ENCODE assay signal across 8 cellular contexts in genomic region chr19:533485-534058, GRCh38. TPM values are rescaled to one million over a fixed set of nuclear protein-coding genes. Genes with fewer than 3 reads are reported as not detected.
A peak's percentile ranks its signal among the peaks of the same experiment; 100 is the strongest.
DNase-seq lines count a peak whose midpoint lies in the region; ATAC-seq, FAIRE-seq and TF ChIP-seq lines count a peak whose summit lies in the region.

No MANE protein-coding gene starts in this region.

- H3K9ac ChIP-seq in DND-41 (ENCODE audit: low read depth, low read length): peak overlapping the region; percentile 95

- H3K9me3 ChIP-seq in DND-41 (ENCODE audit: insufficient read depth, low read length, severe bottlenecking) (no peaks in the 10 kb centered on the region), SJCRH30 (replicated peaks) (no peaks in the 10 kb centered on the region), esophagus squamous epithelium (no peaks in the 10 kb centered on the region)

- H3K27me3 Mint-ChIP-seq in progenitor cell of endocrine pancreas: no peaks in the 10 kb centered on the region

- H3K4me3 ChIP-seq in DND-41 (ENCODE audit: low read depth in 1 of 2, low read length in 2 of 2) (peak overlapping the region; percentile 97 to 99; a peak in 3 of 4 replicates), SJCRH30 (peak overlapping the region; percentile 91), esophagus squamous epithelium (peak overlapping the region; percentile 93 to 99 (median 97))

- intact Hi-C loops in esophagus squamous epithelium (cut with DNase I): no loop called here

- H3K4me2 ChIP-seq in DND-41 (ENCODE audit: insufficient read depth, low read length): peak overlapping the region; percentile 93

- no peak for ATAC-seq in DND-41 (ENCODE audit: insufficient read depth, low read depth)
- ATAC-seq in GM21528 (IDR thresholded peaks at IDR 0.05; ENCODE audit: low FRiP score, unreplicated experiment): no peak
- no peak for ATAC-seq in HG02571 (IDR thresholded peaks at IDR 0.05; ENCODE audit: unreplicated experiment)

- H3K79me2 ChIP-seq in DND-41 (ENCODE audit: insufficient read depth, low read length): peaks cover 43% of the 10 kb centered on the region

- H3K36me3 ChIP-seq in DND-41 (ENCODE audit: insufficient read depth, low read length) (peaks cover 36% of the 10 kb centered on the region), SJCRH30 (peaks cover 9% of the 10 kb centered on the region), esophagus squamous epithelium (peaks cover 20 to 35% (median 20%) of the 10 kb centered on the region in 3 donors)

- H3K27ac Mint-ChIP-seq in progenitor cell of endocrine pancreas: peak overlapping the region; percentile 67

- FAIRE-seq in H54 (lab: Jason Lieb, UNC): no peak

- peaks cover 7% of the 10 kb centered on the region for H3K4me1 Mint-ChIP-seq in progenitor cell of endocrine pancreas (ENCODE audit: low read depth)

- H3K27me3 ChIP-seq in DND-41 (ENCODE audit: insufficient read depth, low read length, poor library complexity) (no peaks in the 10 kb centered on the region), SJCRH30 (no peaks in the 10 kb centered on the region), esophagus squamous epithelium (no peaks in the 10 kb centered on the region)

- no peaks in the 10 kb centered on the region for H3K9me3 Mint-ChIP-seq in progenitor cell of endocrine pancreas (ENCODE audit: low read depth)

- TF ChIP-seq CTCF in DND-41 (IDR thresholded peaks at IDR 0.05; ENCODE audit: borderline replicate concordance, extremely low read depth, low read length, poor library complexity, severe bottlenecking) (no peak), esophagus squamous epithelium (IDR thresholded peaks at IDR 0.05) (no peak), progenitor cell of endocrine pancreas (IDR thresholded peaks at IDR 0.05; ENCODE audit: unreplicated experiment) (no peak)

- H2AFZ ChIP-seq in DND-41 (ENCODE audit: low read depth, low read length): no peak overlapping the region

- peak overlapping the region; percentile 82 for H3K4me3 Mint-ChIP-seq in progenitor cell of endocrine pancreas (ENCODE audit: low read depth)

- no peak for TF ChIP-seq POLR2A in esophagus squamous epithelium (IDR thresholded peaks at IDR 0.05)
- no peak for TF ChIP-seq POLR2A in H54 (IDR thresholded peaks at IDR 0.05; ENCODE audit: low read depth, low read length)

- H3K4me1 ChIP-seq in DND-41 (ENCODE audit: insufficient read depth, low read length) (peaks cover 30% of the 10 kb centered on the region), SJCRH30 (no peaks in the 10 kb centered on the region), esophagus squamous epithelium (peaks cover 22 to 44% (median 23%) of the 10 kb centered on the region in 3 donors)

- WGBS in esophagus squamous epithelium, 2 donors: 39 to 53% methylated on average over 3 of the region's 17 CpGs

- H4K20me1 ChIP-seq in DND-41 (ENCODE audit: insufficient read depth, low read length): peaks cover 52% of the 10 kb centered on the region

- H3K27ac ChIP-seq in DND-41 (ENCODE audit: low read length) (peak overlapping the region; percentile 26; the same call in 1 of the 2 replicates), SJCRH30 (peak overlapping the region; percentile 45), esophagus squamous epithelium (peak overlapping the region; percentile 95 to 99 (median 97))

- DNase-seq in DND-41 (no peak), SJCRH30 (peak in 1 of 2 experiments; percentile 33), esophagus squamous epithelium (lab: John Stamatoyannopoulos, UW) (no peak), progenitor cell of endocrine pancreas (ENCODE audit: low spot score, unreplicated experiment) (no peak), H54 (ENCODE audit: insufficient read length, low spot score) (no peak)
- DNase-seq in stimulated activated CD8-positive, alpha-beta memory T cell treated with anti-CD3 and anti-CD28 coated beads, Interleukin-4, amount 100 ng/mL, for 48 hours: no peak

- peaks cover 4% of the 10 kb centered on the region for H3K36me3 Mint-ChIP-seq in progenitor cell of endocrine pancreas (ENCODE audit: insufficient read depth)

RNA-seq across cellular contexts. Expression of gene CDC34, which starts 2.0 kb away (rescaled TPM):
- 76.2 and 92.3 TPM in 2 replicates for total RNA-seq in SJCRH30 (2014; rRNA removed; shearing (Covaris generic))
- 10 to 100 TPM; 33.5 to 53.5 (median 34.5) TPM for total RNA-seq in esophagus squamous epithelium
- total RNA-seq in progenitor cell of endocrine pancreas: 96.9 and 100 TPM in 2 replicates

RNA-seq across cellular contexts. Expression of gene GZMM, which starts 10.3 kb away (rescaled TPM):
- not detected in 2 replicates for total RNA-seq in SJCRH30 (2014; rRNA removed; shearing (Covaris generic))
- total RNA-seq in esophagus squamous epithelium (under 1 TPM in 3 of 4 donors, not detected in 1; 0.48 to 0.95 (median 0.57) TPM), progenitor cell of endocrine pancreas (0.31 TPM in 1 of 2 replicates, not detected in the other)

RNA-seq across cellular contexts. Expression of gene TPGS1, which starts 26.3 kb away (rescaled TPM):
- total RNA-seq in SJCRH30 (2014; rRNA removed; shearing (Covaris generic)): 7.3 and 9.6 TPM in 2 replicates
- 10 to 100 TPM; 29.3 to 46.7 (median 35.6) TPM for total RNA-seq in esophagus squamous epithelium
- 16.4 and 18.0 TPM in 2 replicates for total RNA-seq in progenitor cell of endocrine pancreas

RNA-seq across cellular contexts. Expression of gene MADCAM1, which starts 37.3 kb away (rescaled TPM):
- 0.18 TPM in 1 of 2 replicates, not detected in the other for total RNA-seq in SJCRH30 (2014; rRNA removed; shearing (Covaris generic))
- under 1 TPM in 2 of 4 donors, not detected in 2; 0.19 to 0.40 TPM for total RNA-seq in esophagus squamous epithelium
- total RNA-seq in progenitor cell of endocrine pancreas: 0.77 and 1.0 TPM in 2 replicates

RNA-seq across cellular contexts. Expression of gene BSG, which starts 38.8 kb away (rescaled TPM):
- total RNA-seq in SJCRH30 (2014; rRNA removed; shearing (Covaris generic)): 546 and 582 TPM in 2 replicates
- total RNA-seq in esophagus squamous epithelium (100 to 1,000 TPM; 182 to 408 (median 289) TPM), progenitor cell of endocrine pancreas (464 and 472 TPM in 2 replicates)

Comparison
In these comparisons a context has a peak if more than half of its experiments do, and no peak if none do; other contexts are left out.
1. H3K27ac ChIP-seq: peak in every context shown above with its lines; median percentile 97 in esophagus squamous epithelium; 45 in SJCRH30; 26 in DND-41.